1 cellular context compared by ENCODE assay signal in the genomic region with DNA sequence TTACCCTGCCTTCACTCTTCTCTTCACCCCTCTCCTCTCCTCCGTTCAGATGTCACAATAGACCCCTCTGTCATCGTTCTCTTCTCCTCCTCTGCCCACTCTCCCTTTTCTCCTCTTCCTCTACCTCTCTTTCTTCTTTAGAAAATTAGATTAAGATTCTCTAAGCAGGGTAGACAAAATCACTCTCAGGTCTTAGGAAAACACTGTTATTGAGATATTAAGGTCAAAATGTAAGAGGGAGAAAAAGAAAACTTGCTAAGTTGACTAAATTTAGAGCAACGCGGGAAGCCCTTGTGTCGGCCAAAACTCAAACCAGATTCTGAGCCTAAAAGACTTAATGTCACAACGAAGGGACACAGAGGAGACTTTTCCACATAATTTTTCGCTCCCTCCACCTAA.
TF ChIP-seq lines count a peak whose summit lies in the region.

No MANE protein-coding gene starts in this region.

TF ChIP-seq in K562, 482 proteins besides CTCF, POLR2A, EP300 and RAD21 (continued from another document and continues in another):
- TF ChIP-seq EZH2 (IDR thresholded peaks at IDR 0.05; ENCODE audit: borderline replicate concordance, low read depth, low read length) (no peak), ERF (CRISPR knock-in tag; IDR thresholded peaks at IDR 0.05) (no peak), KLF1 (tag; IDR thresholded peaks at IDR 0.05) (no peak), PHTF2 (CRISPR knock-in tag; IDR thresholded peaks at IDR 0.05) (no peak), BCOR (IDR thresholded peaks at IDR 0.05) (no peak), TAF1 (IDR thresholded peaks at IDR 0.05; ENCODE audit: control insufficient read depth, extremely low read depth, insufficient read depth, low read length, severe bottlenecking) (no peak), ZNF316 (IDR thresholded peaks at IDR 0.05) (peak; percentile 89), KLF13 (tag; IDR thresholded peaks at IDR 0.05; ENCODE audit: borderline replicate concordance, low read depth) (no peak), ZNF696 (CRISPR knock-in tag; conservative IDR thresholded peaks at IDR 0.05) (no peak), STAG1 (CRISPR knock-in tag; IDR thresholded peaks at IDR 0.05; ENCODE audit: borderline replicate concordance) (no peak), IRF9 (tag; IDR thresholded peaks at IDR 0.05) (no peak), ZNF239 (CRISPR knock-in tag; IDR thresholded peaks at IDR 0.05) (no peak), ELF1 (tag; IDR thresholded peaks at IDR 0.05) (no peak), POLR2B (IDR thresholded peaks at IDR 0.05; ENCODE audit: low read depth, partially characterized antibody) (no peak), FUS (optimal IDR thresholded peaks at IDR 0.05; ENCODE audit: low read depth, low read length) (no peak), SETDB1 (IDR thresholded peaks at IDR 0.05; ENCODE audit: low read length) (no peak), THAP7 (CRISPR knock-in tag; IDR thresholded peaks at IDR 0.05) (no peak), TAF15 (IDR thresholded peaks at IDR 0.05; ENCODE audit: low read depth, low read length) (no peak), IRF1 (CRISPR knock-in tag; IDR thresholded peaks at IDR 0.05; ENCODE audit: borderline replicate concordance) (no peak), TRIM24 (IDR thresholded peaks at IDR 0.05) (0 out of 4 replicates have a peak, but pooled peaks of 1 of the 2 experiments have one; percentile 7), SLC30A9 (CRISPR knock-in tag; IDR thresholded peaks at IDR 0.05) (no peak), ZNF384 (IDR thresholded peaks at IDR 0.05; ENCODE audit: low read depth, low read length) (no peak), RFX1 (IDR thresholded peaks at IDR 0.05) (no peak), ZNF511 (CRISPR knock-in tag; IDR thresholded peaks at IDR 0.05) (no peak), FOXJ3 (CRISPR knock-in tag; IDR thresholded peaks at IDR 0.05) (no peak), SREBF1 (IDR thresholded peaks at IDR 0.05; ENCODE audit: borderline replicate concordance, low read depth, low read length) (no peak), ARHGAP35 (IDR thresholded peaks at IDR 0.05; ENCODE audit: partially characterized antibody) (peak; percentile 59), KLF6 (CRISPR knock-in tag; IDR thresholded peaks at IDR 0.05; ENCODE audit: borderline replicate concordance) (no peak), PHF8 (IDR thresholded peaks at IDR 0.05; ENCODE audit: borderline replicate concordance, low read length) (no peak), CXXC5 (CRISPR knock-in tag; IDR thresholded peaks at IDR 0.05) (no peak), HCFC1 (IDR thresholded peaks at IDR 0.05; ENCODE audit: low read depth, low read length) (no peak), NR1H2 (CRISPR knock-in tag; IDR thresholded peaks at IDR 0.05) (no peak), SNRNP70 (optimal IDR thresholded peaks at IDR 0.05; ENCODE audit: low read depth, low read length) (no peak), ZNF324 (CRISPR knock-in tag; IDR thresholded peaks at IDR 0.05) (no peak), NFE2 (IDR thresholded peaks at IDR 0.05; ENCODE audit: low read depth) (no peak), RBM25 (IDR thresholded peaks at IDR 0.05; ENCODE audit: low read depth, low read length, severe bottlenecking) (no peak), RBFOX2 (IDR thresholded peaks at IDR 0.05; ENCODE audit: low read depth, low read length) (no peak), RBM22 (IDR thresholded peaks at IDR 0.05; ENCODE audit: low read depth, low read length, poor library complexity, severe bottlenecking) (no peak), MED1 (CRISPR knock-in tag; IDR thresholded peaks at IDR 0.05; ENCODE audit: borderline replicate concordance) (no peak), FOXK2 (conservative IDR thresholded peaks at IDR 0.05 in 1 of 2, IDR thresholded peaks at IDR 0.05 in 1 of 2; ENCODE audit: low read depth in 2 of 2) (no peak), EWSR1 (IDR thresholded peaks at IDR 0.05; ENCODE audit: borderline replicate concordance, low read depth, partially characterized antibody) (no peak), GTF2A2 (tag; IDR thresholded peaks at IDR 0.05) (no peak), ZFP91 (CRISPR knock-in tag; IDR thresholded peaks at IDR 0.05) (no peak), MIER1 (IDR thresholded peaks at IDR 0.05; ENCODE audit: low read depth) (no peak), LARP7 (IDR thresholded peaks at IDR 0.05) (peak; percentile 34; the same call in 1 of the 2 replicates)
- TF ChIP-seq, protein P1, sequence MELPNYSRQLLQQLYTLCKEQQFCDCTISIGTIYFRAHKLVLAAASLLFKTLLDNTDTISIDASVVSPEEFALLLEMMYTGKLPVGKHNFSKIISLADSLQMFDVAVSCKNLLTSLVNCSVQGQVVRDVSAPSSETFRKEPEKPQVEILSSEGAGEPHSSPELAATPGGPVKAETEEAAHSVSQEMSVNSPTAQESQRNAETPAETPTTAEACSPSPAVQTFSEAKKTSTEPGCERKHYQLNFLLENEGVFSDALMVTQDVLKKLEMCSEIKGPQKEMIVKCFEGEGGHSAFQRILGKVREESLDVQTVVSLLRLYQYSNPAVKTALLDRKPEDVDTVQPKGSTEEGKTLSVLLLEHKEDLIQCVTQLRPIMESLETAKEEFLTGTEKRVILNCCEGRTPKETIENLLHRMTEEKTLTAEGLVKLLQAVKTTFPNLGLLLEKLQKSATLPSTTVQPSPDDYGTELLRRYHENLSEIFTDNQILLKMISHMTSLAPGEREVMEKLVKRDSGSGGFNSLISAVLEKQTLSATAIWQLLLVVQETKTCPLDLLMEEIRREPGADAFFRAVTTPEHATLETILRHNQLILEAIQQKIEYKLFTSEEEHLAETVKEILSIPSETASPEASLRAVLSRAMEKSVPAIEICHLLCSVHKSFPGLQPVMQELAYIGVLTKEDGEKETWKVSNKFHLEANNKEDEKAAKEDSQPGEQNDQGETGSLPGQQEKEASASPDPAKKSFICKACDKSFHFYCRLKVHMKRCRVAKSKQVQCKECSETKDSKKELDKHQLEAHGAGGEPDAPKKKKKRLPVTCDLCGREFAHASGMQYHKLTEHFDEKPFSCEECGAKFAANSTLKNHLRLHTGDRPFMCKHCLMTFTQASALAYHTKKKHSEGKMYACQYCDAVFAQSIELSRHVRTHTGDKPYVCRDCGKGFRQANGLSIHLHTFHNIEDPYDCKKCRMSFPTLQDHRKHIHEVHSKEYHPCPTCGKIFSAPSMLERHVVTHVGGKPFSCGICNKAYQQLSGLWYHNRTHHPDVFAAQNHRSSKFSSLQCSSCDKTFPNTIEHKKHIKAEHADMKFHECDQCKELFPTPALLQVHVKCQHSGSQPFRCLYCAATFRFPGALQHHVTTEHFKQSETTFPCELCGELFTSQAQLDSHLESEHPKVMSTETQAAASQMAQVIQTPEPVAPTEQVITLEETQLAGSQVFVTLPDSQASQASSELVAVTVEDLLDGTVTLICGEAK (IDR thresholded peaks at IDR 0.05), result no peak
- TF ChIP-seq, protein P1 (CRISPR knock-in tag; IDR thresholded peaks at IDR 0.05), result no peak
- TF ChIP-seq, protein P2, sequence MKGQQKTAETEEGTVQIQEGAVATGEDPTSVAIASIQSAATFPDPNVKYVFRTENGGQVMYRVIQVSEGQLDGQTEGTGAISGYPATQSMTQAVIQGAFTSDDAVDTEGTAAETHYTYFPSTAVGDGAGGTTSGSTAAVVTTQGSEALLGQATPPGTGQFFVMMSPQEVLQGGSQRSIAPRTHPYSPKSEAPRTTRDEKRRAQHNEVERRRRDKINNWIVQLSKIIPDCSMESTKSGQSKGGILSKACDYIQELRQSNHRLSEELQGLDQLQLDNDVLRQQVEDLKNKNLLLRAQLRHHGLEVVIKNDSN (CRISPR knock-in tag; IDR thresholded peaks at IDR 0.05), result no peak
- TF ChIP-seq, protein P3, sequence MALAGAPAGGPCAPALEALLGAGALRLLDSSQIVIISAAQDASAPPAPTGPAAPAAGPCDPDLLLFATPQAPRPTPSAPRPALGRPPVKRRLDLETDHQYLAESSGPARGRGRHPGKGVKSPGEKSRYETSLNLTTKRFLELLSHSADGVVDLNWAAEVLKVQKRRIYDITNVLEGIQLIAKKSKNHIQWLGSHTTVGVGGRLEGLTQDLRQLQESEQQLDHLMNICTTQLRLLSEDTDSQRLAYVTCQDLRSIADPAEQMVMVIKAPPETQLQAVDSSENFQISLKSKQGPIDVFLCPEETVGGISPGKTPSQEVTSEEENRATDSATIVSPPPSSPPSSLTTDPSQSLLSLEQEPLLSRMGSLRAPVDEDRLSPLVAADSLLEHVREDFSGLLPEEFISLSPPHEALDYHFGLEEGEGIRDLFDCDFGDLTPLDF (CRISPR knock-in tag; IDR thresholded peaks at IDR 0.05), result no peak
- TF ChIP-seq, protein P4, sequence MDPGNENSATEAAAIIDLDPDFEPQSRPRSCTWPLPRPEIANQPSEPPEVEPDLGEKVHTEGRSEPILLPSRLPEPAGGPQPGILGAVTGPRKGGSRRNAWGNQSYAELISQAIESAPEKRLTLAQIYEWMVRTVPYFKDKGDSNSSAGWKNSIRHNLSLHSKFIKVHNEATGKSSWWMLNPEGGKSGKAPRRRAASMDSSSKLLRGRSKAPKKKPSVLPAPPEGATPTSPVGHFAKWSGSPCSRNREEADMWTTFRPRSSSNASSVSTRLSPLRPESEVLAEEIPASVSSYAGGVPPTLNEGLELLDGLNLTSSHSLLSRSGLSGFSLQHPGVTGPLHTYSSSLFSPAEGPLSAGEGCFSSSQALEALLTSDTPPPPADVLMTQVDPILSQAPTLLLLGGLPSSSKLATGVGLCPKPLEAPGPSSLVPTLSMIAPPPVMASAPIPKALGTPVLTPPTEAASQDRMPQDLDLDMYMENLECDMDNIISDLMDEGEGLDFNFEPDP (CRISPR knock-in tag; IDR thresholded peaks at IDR 0.05), result no peak
